ENCODE assay signal across 9 cellular contexts in the genomic region with DNA sequence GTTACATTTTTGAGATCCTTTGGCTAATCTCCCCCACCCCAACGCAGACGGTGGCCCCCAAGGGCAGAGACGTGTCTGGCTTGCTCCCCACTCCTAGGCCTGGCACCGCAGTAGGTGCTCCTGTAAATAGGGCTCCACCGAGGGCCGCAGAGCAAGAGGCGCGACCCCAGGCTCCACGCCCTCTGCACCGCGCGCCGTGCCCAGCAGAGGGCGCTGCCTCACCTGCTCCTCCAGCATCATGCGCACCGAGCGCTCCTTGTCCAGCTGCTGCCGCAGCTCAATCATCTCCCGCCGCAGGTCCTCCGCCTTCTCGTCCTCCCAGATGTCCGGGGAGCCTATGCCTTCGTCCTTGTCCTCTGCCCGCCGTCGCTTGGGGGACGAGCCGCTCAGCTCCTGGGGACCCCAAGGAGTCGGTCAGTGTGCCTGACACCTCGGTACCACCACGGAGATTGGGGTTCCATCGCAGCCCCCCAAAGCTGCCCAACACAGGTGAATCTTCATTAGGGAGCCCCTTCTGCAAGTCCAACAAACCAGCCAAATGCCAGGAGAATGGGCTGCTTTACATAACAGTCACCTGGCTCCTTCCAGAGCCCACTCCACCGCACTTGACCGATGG. TPM values are rescaled to one million over a fixed set of nuclear protein-coding genes. Genes with fewer than 3 reads are reported as not detected.
DNase-seq lines count a peak whose midpoint lies in the region; ATAC-seq lines count a peak whose summit lies in the region.
"Had no signal": no experiment of that assay in that cellular context is flagged by ENCODE, and none has a peak within 500 bp of the region (broad histone marks: within the 10 kb centered on the region; RNA-seq: fewer than 3 reads in every experiment).

No MANE protein-coding gene starts in this region.

- CTCF ChIA-PET in CD8-positive, alpha-beta memory T cell (lab: Charles Lee) = interaction anchor here (1.4 kb wide), 1 partner anchor 279 kb away, joined by 4 read pairs; no protein-coding TSS in a partner anchor

- no peak overlapping the region for H3K4me3 Mint-ChIP-seq in CD8-positive, alpha-beta memory T cell
- H3K4me3 Mint-ChIP-seq: IgD-negative memory B cell had no signal

- H3K27ac Mint-ChIP-seq in CD8-positive, alpha-beta memory T cell = peak overlapping the region in 2 of 8 donors; percentile 38 to 46

- ATAC-seq in right cardiac atrium = peak in 1 of 2 donors; percentile 25

- intact Hi-C loops in right cardiac atrium (cut with DNase I) = no loop called here

- POLR2A ChIA-PET in CD8-positive, alpha-beta memory T cell (lab: Charles Lee) = no interaction called here

- peaks cover 0 to 4% (median 2%) of the 10 kb centered on the region in 3 donors for H3K4me1 Mint-ChIP-seq in CD8-positive, alpha-beta memory T cell
- H3K4me1 Mint-ChIP-seq: IgD-negative memory B cell had no signal

- no peak overlapping the region for H3K4me3 ChIP-seq in CD8-positive, alpha-beta memory T cell (ENCODE audit: low read length)
- no peak overlapping the region for H3K4me3 ChIP-seq in right cardiac atrium (ENCODE audit: low read length)

- in situ Hi-C loops in KBM-7 (cut with MboI; ENCODE audit: low pct_unique_long_range_greater_than_20kb, low sequenced_read_pairs) = no loop called here

- H3K36me3 ChIP-seq in CD8-positive, alpha-beta memory T cell (ENCODE audit: insufficient read depth, low read length) = peaks cover 12% of the 10 kb centered on the region

- H3K27me3 Mint-ChIP-seq in CD8-positive, alpha-beta memory T cell = no peaks in the 10 kb centered on the region
- H3K27me3 Mint-ChIP-seq: IgD-negative memory B cell had no signal

- peaks cover 0 to 37% (median 3%) of the 10 kb centered on the region in 3 donors for H3K36me3 Mint-ChIP-seq in CD8-positive, alpha-beta memory T cell

- H3K27ac ChIP-seq in CD8-positive, alpha-beta memory T cell (ENCODE audit: low read depth, low read length) = no peak overlapping the region
- no peak overlapping the region for H3K27ac ChIP-seq in right cardiac atrium (ENCODE audit: low read length)

- no peaks in the 10 kb centered on the region for H3K9me3 Mint-ChIP-seq in CD8-positive, alpha-beta memory T cell
- H3K9me3 Mint-ChIP-seq: IgD-negative memory B cell had no signal

- DNase-seq in CD8-positive, alpha-beta memory T cell = peak in 3 of 5 donors; percentile 7 to 37 (median 10)
- DNase-seq in KBM-7 = peak; percentile 57
- DNase-seq in activated T-cell treated with anti-CD3 and anti-CD28 coated beads, Interleukin-2, amount 50 U/mL, for 48 hours = peak; percentile 70 to 77
- DNase-seq in right cardiac atrium = peak in 2 of 3 donors; percentile 73 to 75
- peak; percentile 26 for DNase-seq in stimulated activated CD8-positive, alpha-beta memory T cell treated with anti-CD3 and anti-CD28 coated beads, Interleukin-15, amount 100 ng/mL, for 24 hours (ENCODE audit: low read depth)
- DNase-seq in SIG-M5 treated with dmso at 0.1 percent for 504 hours (lab: John Stamatoyannopoulos, UW; ENCODE audit: unreplicated experiment) = no peak
- DNase-seq in NCI-H446 (lab: John Stamatoyannopoulos, UW) = no peak
- DNase-seq in NCI-H774 (lab: John Stamatoyannopoulos, UW) = no peak

- H3K9me3 ChIP-seq in CD8-positive, alpha-beta memory T cell (ENCODE audit: low read length) = no peaks in the 10 kb centered on the region
- no peaks in the 10 kb centered on the region for H3K9me3 ChIP-seq in right cardiac atrium (ENCODE audit: control insufficient read depth, low read length)

- no peaks in the 10 kb centered on the region for H3K27me3 ChIP-seq in CD8-positive, alpha-beta memory T cell (ENCODE audit: insufficient read depth, low read length, poor library complexity, severe bottlenecking)
- H3K27me3 ChIP-seq in right cardiac atrium (ENCODE audit: control insufficient read depth, insufficient read depth) = no peaks in the 10 kb centered on the region

- no peaks in the 10 kb centered on the region for H3K4me1 ChIP-seq in CD8-positive, alpha-beta memory T cell (ENCODE audit: insufficient read depth, low read length)
- no peaks in the 10 kb centered on the region for H3K4me1 ChIP-seq in right cardiac atrium (ENCODE audit: control insufficient read depth, insufficient read depth, low read length)

- 82% methylated on average over 35 of the region's 35 CpGs for WGBS in right cardiac atrium

RNA-seq across cellular contexts. Expression of a gene that starts 11.2 kb away (rescaled TPM):
- 10 to 100 TPM; 43.0 to 43.8 TPM for total RNA-seq in CD8-positive, alpha-beta memory T cell
- 0.92 TPM for polyA plus RNA-seq in CD8-positive, alpha-beta memory T cell
- total RNA-seq in right cardiac atrium = 1 to 10 TPM; 2.3 to 4.2 (median 3.5) TPM
- 2.1 TPM for polyA plus RNA-seq in right cardiac atrium

RNA-seq across cellular contexts. Expression of a gene that starts 19.8 kb away (rescaled TPM):
- total RNA-seq in CD8-positive, alpha-beta memory T cell = not detected
- not detected for polyA plus RNA-seq in CD8-positive, alpha-beta memory T cell
- 100 to 1,000 TPM; 338 to 395 (median 359) TPM for total RNA-seq in right cardiac atrium
- polyA plus RNA-seq in right cardiac atrium = 255 TPM
- polyA plus RNA-seq: IgD-negative memory B cell had no signal

RNA-seq across cellular contexts. Expression of a gene that starts 54.2 kb away (rescaled TPM):
- under 1 TPM; 0.13 to 0.26 TPM for total RNA-seq in CD8-positive, alpha-beta memory T cell
- not detected for polyA plus RNA-seq in CD8-positive, alpha-beta memory T cell
- 10 to 100 TPM; 20.0 to 34.6 (median 33.1) TPM for total RNA-seq in right cardiac atrium
- 15.2 TPM for polyA plus RNA-seq in right cardiac atrium
- polyA plus RNA-seq: IgD-negative memory B cell had no signal

Comparison
In these comparisons a context has a peak if more than half of its experiments do, and no peak if none do; other contexts are left out.
1. DNase-seq: peak in CD8-positive, alpha-beta memory T cell (3 of 5), KBM-7 (single experiment), activated T-cell treated with anti-CD3 and anti-CD28 coated beads, Interleukin-2, amount 50 U/mL, for 48 hours (2 of 2), right cardiac atrium (2 of 3) and stimulated activated CD8-positive, alpha-beta memory T cell treated with anti-CD3 and anti-CD28 coated beads, Interleukin-15, amount 100 ng/mL, for 24 hours (single experiment); none in SIG-M5 treated with dmso at 0.1 percent for 504 hours (single experiment), NCI-H446 (0 of 2) and NCI-H774 (single experiment).
2. RNA of a gene that starts 11.2 kb away (total RNA-seq): 43.0 to 43.8 TPM in CD8-positive, alpha-beta memory T cell; 2.3 to 4.2 TPM in right cardiac atrium; every median in the first group is over 4 times any median in the second.
3. RNA of a gene that starts 19.8 kb away (total RNA-seq): 338 to 395 TPM in right cardiac atrium; not detected in CD8-positive, alpha-beta memory T cell; every median in the first group is over 100 times any median in the second.
4. RNA of a gene that starts 54.2 kb away (total RNA-seq): 20.0 to 34.6 TPM in right cardiac atrium; 0.13 to 0.26 TPM in CD8-positive, alpha-beta memory T cell; every median in the first group is over 10 times any median in the second.